8 cellular contexts compared by ENCODE assay signal in genomic region chr7:44797329-44798258, GRCh38. TPM values are rescaled to one million over a fixed set of nuclear protein-coding genes. Genes with fewer than 3 reads are reported as not detected.
DNase-seq lines count a peak whose midpoint lies in the region; ATAC-seq and TF ChIP-seq lines count a peak whose summit lies in the region.

No MANE protein-coding gene starts in this region.

- CTCF ChIA-PET in RWPE1 (lab: Yijun Ruan, JAX) = no interaction called here

- H3K36me3 ChIP-seq in fibroblast of lung (ENCODE audit: control insufficient read depth, insufficient read depth, low read length) = peaks cover 14% of the 10 kb centered on the region

- peaks cover 55% of the 10 kb centered on the region for H3K36me3 Mint-ChIP-seq in activated T-helper 2 cell treated with anti-CD3 and anti-CD28 coated beads, Interferon-gamma antibody, Interleukin-2, Interleukin-4, amounts not matched to agents 10 μg/mL and 5 μg/mL and 100 μg/mL, durations not matched to agents 14 hours and 24 hours and 36 hours (ENCODE audit: low read depth)
- peaks cover 0 to 18% of the 10 kb centered on the region in 2 donors for H3K36me3 Mint-ChIP-seq in naive B cell

- peak overlapping the region; percentile 98 for H3K4me3 Mint-ChIP-seq in activated T-helper 2 cell treated with anti-CD3 and anti-CD28 coated beads, Interferon-gamma antibody, Interleukin-2, Interleukin-4, amounts not matched to agents 10 μg/mL and 5 μg/mL and 100 μg/mL, durations not matched to agents 14 hours and 24 hours and 36 hours (ENCODE audit: low read depth)
- peak overlapping the region; percentile 94 to 99 (median 97) for H3K4me3 Mint-ChIP-seq in naive B cell

- H3K4me2 ChIP-seq in fibroblast of lung (ENCODE audit: extremely low read depth, insufficient read depth, low read length) = peak overlapping the region; percentile 99

- intact Hi-C loops in activated T-helper 2 cell treated with anti-CD3 and anti-CD28 coated beads, Interferon-gamma antibody, Interleukin-2, Interleukin-4, amounts not matched to agents 10 μg/mL and 5 μg/mL and 100 μg/mL, durations not matched to agents 14 hours and 24 hours and 36 hours (cut with micrococcal nuclease) = loop anchor here (2.0 kb wide), 6 partner anchors 63 to 337 kb away; partner anchors contain the start of gene NUDCD3

- H3K9ac ChIP-seq in fibroblast of lung (ENCODE audit: insufficient read depth, low read length) = peak overlapping the region; percentile 98

- no peaks in the 10 kb centered on the region for H3K9me3 ChIP-seq in fibroblast of lung (ENCODE audit: control insufficient read depth, insufficient read depth, low read depth, low read length)

- ATAC-seq in GM21825 (IDR thresholded peaks at IDR 0.05; ENCODE audit: unreplicated experiment) = peak; percentile 40
- peak; percentile 50 to 51 for ATAC-seq in naive B cell (ENCODE audit: low read depth in 2 of 2)

- POLR2A ChIA-PET in RWPE1 (lab: Yijun Ruan, JAX; ENCODE audit: low non-redundant PET) = interaction anchor here (0.8 kb wide), 1 partner anchor 50 kb away, joined by 3 read pairs; no protein-coding TSS in a partner anchor

- DNase-seq in DMS53 treated with DMSO at 0.1 percent for 48 hours (lab: John Stamatoyannopoulos, UW; ENCODE audit: unreplicated experiment) (peak; percentile 72), LNCaP clone FGC (ENCODE audit: low read depth) (peak; percentile 82), RWPE1 (ENCODE audit: low spot score) (peak; percentile 82), fibroblast of lung (ENCODE audit: low read depth in 2 of 2) (peak; percentile 86), naive B cell (peak; percentile 79)
- peak; percentile 80 for DNase-seq in activated T-helper 2 cell treated with anti-CD3 and anti-CD28 coated beads, Interferon-gamma antibody, Interleukin-2, Interleukin-4, amounts not matched to agents 10 μg/mL and 5 μg/mL and 100 μg/mL, durations not matched to agents 14 hours and 24 hours and 36 hours (ENCODE audit: low spot score)
- peak; percentile 67 to 68 for DNase-seq in stimulated activated CD8-positive, alpha-beta memory T cell treated with anti-CD3 and anti-CD28 coated beads, Interleukin-7, amount 100 ng/mL, for 48 hours (ENCODE audit: extremely low read depth in 1 of 2, low read depth in 1 of 2)

- H3K27me3 ChIP-seq in fibroblast of lung (ENCODE audit: control insufficient read depth, insufficient read depth, low read length) = no peaks in the 10 kb centered on the region

- H3K79me2 ChIP-seq in fibroblast of lung (ENCODE audit: control insufficient read depth, insufficient read depth, low read length) = peaks cover 44% of the 10 kb centered on the region

- no peaks in the 10 kb centered on the region for H3K27me3 Mint-ChIP-seq in activated T-helper 2 cell treated with anti-CD3 and anti-CD28 coated beads, Interferon-gamma antibody, Interleukin-2, Interleukin-4, amounts not matched to agents 10 μg/mL and 5 μg/mL and 100 μg/mL, durations not matched to agents 14 hours and 24 hours and 36 hours (ENCODE audit: low read depth)
- H3K27me3 Mint-ChIP-seq in naive B cell = no peaks in the 10 kb centered on the region

- peak overlapping the region; percentile 95 for H3K27ac Mint-ChIP-seq in activated T-helper 2 cell treated with anti-CD3 and anti-CD28 coated beads, Interferon-gamma antibody, Interleukin-2, Interleukin-4, amounts not matched to agents 10 μg/mL and 5 μg/mL and 100 μg/mL, durations not matched to agents 14 hours and 24 hours and 36 hours
- H3K27ac Mint-ChIP-seq in naive B cell = peak overlapping the region; percentile 97 to 99 (median 99)

- peak overlapping the region; percentile 95 for H3K4me3 ChIP-seq in LNCaP clone FGC (ENCODE audit: low read depth, low read length)
- peak overlapping the region; percentile 84 to 98 (median 94) for H3K4me3 ChIP-seq in fibroblast of lung (replicated peaks in 1 of 4; ENCODE audit: control extremely low read depth in 1 of 4, insufficient read depth in 1 of 4, low read depth in 3 of 4, low read length in 4 of 4)

- peaks cover 8% of the 10 kb centered on the region for H4K20me1 ChIP-seq in fibroblast of lung (ENCODE audit: control insufficient read depth, extremely low read depth, insufficient read depth, low read length)

- peak overlapping the region; percentile 99 for H3K27ac ChIP-seq in RWPE1
- peak overlapping the region; percentile 99 for H3K27ac ChIP-seq in fibroblast of lung (ENCODE audit: insufficient read depth, low read length)

- H3K9me3 Mint-ChIP-seq in activated T-helper 2 cell treated with anti-CD3 and anti-CD28 coated beads, Interferon-gamma antibody, Interleukin-2, Interleukin-4, amounts not matched to agents 10 μg/mL and 5 μg/mL and 100 μg/mL, durations not matched to agents 14 hours and 24 hours and 36 hours = no peaks in the 10 kb centered on the region
- H3K9me3 Mint-ChIP-seq in naive B cell = no peaks in the 10 kb centered on the region

- H3K4me1 Mint-ChIP-seq in activated T-helper 2 cell treated with anti-CD3 and anti-CD28 coated beads, Interferon-gamma antibody, Interleukin-2, Interleukin-4, amounts not matched to agents 10 μg/mL and 5 μg/mL and 100 μg/mL, durations not matched to agents 14 hours and 24 hours and 36 hours (ENCODE audit: low read depth) = peaks cover 28% of the 10 kb centered on the region
- peaks cover 17 to 41% (median 31%) of the 10 kb centered on the region in 3 donors for H3K4me1 Mint-ChIP-seq in naive B cell

- TF ChIP-seq CTCF in LNCaP clone FGC (IDR thresholded peaks at IDR 0.05; ENCODE audit: control insufficient read depth, extremely low read depth, insufficient read depth) = peak; percentile 58
- TF ChIP-seq CTCF in RWPE1 (conservative IDR thresholded peaks at IDR 0.05; ENCODE audit: low read depth) = no peak; the same call in 1 of the 2 replicates
- peak; percentile 39 to 46 for TF ChIP-seq CTCF in fibroblast of lung (conservative IDR thresholded peaks at IDR 0.05 in 1 of 2, IDR thresholded peaks at IDR 0.05 in 1 of 2; ENCODE audit: low read depth in 1 of 2, low read length in 2 of 2)

- H3K4me1 ChIP-seq in fibroblast of lung (ENCODE audit: control insufficient read depth, extremely low read depth, insufficient read depth, low read length) = peaks cover 6% of the 10 kb centered on the region

- H2AFZ ChIP-seq in fibroblast of lung (ENCODE audit: low read length) = no peak overlapping the region

RNA-seq across cellular contexts. Expression of gene PPIA, which starts 1.1 kb away (rescaled TPM):
- 2,442 and 2,446 TPM in 2 replicates for total RNA-seq in activated T-helper 2 cell treated with anti-CD3 and anti-CD28 coated beads, Interferon-gamma antibody, Interleukin-2, Interleukin-4, amounts not matched to agents 10 μg/mL and 5 μg/mL and 100 μg/mL, durations not matched to agents 14 hours and 24 hours and 36 hours
- total RNA-seq in fibroblast of lung = 940 and 1,161 TPM in 2 replicates
- polyA plus RNA-seq in fibroblast of lung (7,057 and 8,825 TPM in 2 replicates), naive B cell (ENCODE audit: low read depth in 6 of 6) (1,000 to 10,000 TPM; 2,925 to 4,431 (median 4,097) TPM)
- 2,753 and 3,748 TPM in 2 replicates for polyA plus RNA-seq in fibroblast of lung (2012)
- 787 and 804 TPM in 2 replicates for polyA minus RNA-seq in fibroblast of lung (ENCODE audit: low replicate concordance)

RNA-seq across cellular contexts. Expression of gene ZMIZ2, which starts 48.9 kb away (rescaled TPM):
- total RNA-seq in activated T-helper 2 cell treated with anti-CD3 and anti-CD28 coated beads, Interferon-gamma antibody, Interleukin-2, Interleukin-4, amounts not matched to agents 10 μg/mL and 5 μg/mL and 100 μg/mL, durations not matched to agents 14 hours and 24 hours and 36 hours = 105 TPM in 2 replicates
- total RNA-seq in fibroblast of lung = 5.1 and 9.1 TPM in 2 replicates
- 3.9 and 5.5 TPM in 2 replicates for polyA plus RNA-seq in fibroblast of lung
- polyA plus RNA-seq in fibroblast of lung (2012) = 21.8 and 26.6 TPM in 2 replicates
- polyA minus RNA-seq in fibroblast of lung (ENCODE audit: low replicate concordance) = 27.3 and 39.5 TPM in 2 replicates
- 10 to 100 TPM in 5 of 6 donors, 1 to 10 TPM in 1; 5.8 to 22.8 (median 13.4) TPM for polyA plus RNA-seq in naive B cell (ENCODE audit: low read depth in 6 of 6)

RNA-seq across cellular contexts. Expression of gene H2AZ2, which starts 50.3 kb away (rescaled TPM):
- total RNA-seq in activated T-helper 2 cell treated with anti-CD3 and anti-CD28 coated beads, Interferon-gamma antibody, Interleukin-2, Interleukin-4, amounts not matched to agents 10 μg/mL and 5 μg/mL and 100 μg/mL, durations not matched to agents 14 hours and 24 hours and 36 hours = 204 and 208 TPM in 2 replicates
- 121 and 230 TPM in 2 replicates for total RNA-seq in fibroblast of lung
- polyA plus RNA-seq in fibroblast of lung = 170 and 232 TPM in 2 replicates
- 155 and 226 TPM in 2 replicates for polyA plus RNA-seq in fibroblast of lung (2012)
- polyA minus RNA-seq in fibroblast of lung (ENCODE audit: low replicate concordance) = 62.1 and 78.1 TPM in 2 replicates
- 100 to 1,000 TPM; 128 to 168 (median 145) TPM for polyA plus RNA-seq in naive B cell (ENCODE audit: low read depth in 6 of 6)

Comparison
In these comparisons a context has a peak if more than half of its experiments do, and no peak if none do; other contexts are left out.
1. Peak in every context shown above with its lines: DNase-seq, ATAC-seq, H3K4me3 ChIP-seq and H3K27ac ChIP-seq.
2. RNA of gene ZMIZ2, which starts 48.9 kb away (total RNA-seq): 105 TPM in activated T-helper 2 cell treated with anti-CD3 and anti-CD28 coated beads, Interferon-gamma antibody, Interleukin-2, Interleukin-4, amounts not matched to agents 10 μg/mL and 5 μg/mL and 100 μg/mL, durations not matched to agents 14 hours and 24 hours and 36 hours; 5.1 to 9.1 TPM in fibroblast of lung; every median in the first group is over 10 times any median in the second.